18 cellular contexts compared by ENCODE assay signal in the genomic region with DNA sequence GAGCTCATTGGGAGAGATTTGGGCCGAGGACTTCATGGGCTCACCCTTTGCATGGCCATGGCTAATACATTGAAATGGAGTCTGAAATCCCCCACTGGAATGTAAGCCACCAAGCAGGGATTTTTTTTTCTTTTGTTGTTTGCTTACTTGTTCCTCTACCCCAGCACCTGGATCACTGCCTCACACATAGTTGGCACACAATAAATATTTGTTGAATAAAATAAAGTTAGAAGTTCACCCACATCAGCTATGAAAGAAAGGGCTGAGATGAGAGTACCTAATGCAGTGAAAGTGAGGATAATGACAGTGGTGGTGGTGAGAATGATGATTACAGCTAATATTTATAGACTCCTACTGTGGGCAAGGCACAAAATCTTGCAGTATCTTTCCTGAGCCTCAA.
DNase-seq lines count a peak whose midpoint lies in the region; ATAC-seq, FAIRE-seq and TF ChIP-seq lines count a peak whose summit lies in the region.
"Had no signal": no experiment of that assay in that cellular context is flagged by ENCODE, and none has a peak within 500 bp of the region (broad histone marks: within the 10 kb centered on the region; RNA-seq: fewer than 3 reads in every experiment).

No MANE protein-coding gene starts in this region.

- no peak overlapping the region for H3K4ac ChIP-seq in H1 (replicated peaks; ENCODE audit: insufficient read length, low read depth, low read length)

- no peak overlapping the region for H2BK15ac ChIP-seq in H1 (ENCODE audit: low read length)

- H3K79me2 ChIP-seq in GM23338 (replicated peaks; ENCODE audit: insufficient read depth): no peaks in the 10 kb centered on the region
- H3K79me2 ChIP-seq in H1 (ENCODE audit: control insufficient read depth in 1 of 2, insufficient read depth in 2 of 2, low read length in 2 of 2): no peaks in the 10 kb centered on the region
- H3K79me2 ChIP-seq in neural cell (replicated peaks; ENCODE audit: insufficient read depth, low read length): no peaks in the 10 kb centered on the region

- H3K56ac ChIP-seq in H1 (replicated peaks; ENCODE audit: insufficient read length, low read depth, low read length): no peak overlapping the region

- ATAC-seq in A549: no peak
- ATAC-seq in GM23338: no peak
- ATAC-seq in HG02623 (IDR thresholded peaks at IDR 0.05; ENCODE audit: unreplicated experiment): no peak
- ATAC-seq: CD8-positive, alpha-beta T cell; HCT116 had no signal

- no peak overlapping the region for H4K5ac ChIP-seq in H1 (ENCODE audit: insufficient read length, low read depth, low read length)

- 50% methylated on average over 1 of the region's 1 CpG for WGBS in A549 (ENCODE audit: missing lambda C conversion rate)
- WGBS in H1 (ENCODE audit: extremely low coverage in 1 of 2, insufficient coverage in 1 of 2, insufficient read length in 1 of 2, insufficient replicate concordance in 2 of 2, low coverage in 1 of 2, low lambda C conversion rate in 2 of 2, missing lambda C conversion rate in 1 of 2), 2 experiments: 88% methylated on average over 1 of the region's 1 CpG; no CpG with 5 or more reads in 1 of the 2 experiments

- H3K4me2 ChIP-seq in A549: peak overlapping the region; percentile 84
- peak overlapping the region; percentile 35; the same call in 1 of the 2 replicates for H3K4me2 ChIP-seq in GM23338
- H3K4me2 ChIP-seq in H1 (ENCODE audit: insufficient read depth in 1 of 2, low read depth in 2 of 2, low read length in 2 of 2): no peak overlapping the region
- no peak overlapping the region for H3K4me2 ChIP-seq in neural cell (ENCODE audit: low read length)

- POLR2A ChIA-PET in A549 (lab: Yijun Ruan, JAX) (no interaction called here), H1 (lab: Charles Lee; ENCODE audit: partially characterized antibody) (no interaction called here)

- H3K9me3 ChIP-seq in A549 (no peaks in the 10 kb centered on the region), H1 (ENCODE audit: insufficient read depth in 2 of 2, low read depth in 1 of 2, low read length in 1 of 2) (no peaks in the 10 kb centered on the region), neural cell (ENCODE audit: low read length) (no peaks in the 10 kb centered on the region), ascending aorta (no peaks in the 10 kb centered on the region)
- H3K9me3 ChIP-seq: Caco-2 had no signal

- no peak overlapping the region for H3K14ac ChIP-seq in H1 (ENCODE audit: insufficient read length)

- no peak overlapping the region for H2BK5ac ChIP-seq in H1 (ENCODE audit: low read depth, low read length)

- intact Hi-C loops in ascending aorta (cut with DNase I): no loop called here

- H2AK5ac ChIP-seq in H1 (ENCODE audit: low read depth, low read length): no peak overlapping the region

- no peaks in the 10 kb centered on the region for H3K36me3 Mint-ChIP-seq in GM23338 (ENCODE audit: low read depth)
- H3K36me3 Mint-ChIP-seq: CD4-positive, CD25-positive, alpha-beta regulatory T cell; CD8-positive, alpha-beta T cell had no signal

- H4K20me1 ChIP-seq in GM23338 (replicated peaks; ENCODE audit: insufficient read depth) (no peaks in the 10 kb centered on the region), H1 (replicated peaks in 1 of 2; ENCODE audit: control insufficient read depth in 1 of 2, insufficient read depth in 2 of 2, low read length in 2 of 2) (no peaks in the 10 kb centered on the region), neural cell (ENCODE audit: insufficient read depth) (no peaks in the 10 kb centered on the region)

- 0 out of 2 replicates have a peak overlapping the region, but pooled peaks have one; percentile 75 for H2BK12ac ChIP-seq in H1 (ENCODE audit: low read depth, low read length)

- H2AFZ ChIP-seq in GM23338: peak overlapping the region; percentile 53; the same call in 1 of the 2 replicates
- H2AFZ ChIP-seq in H1 (ENCODE audit: low read length): peak overlapping the region; percentile 8; the same call in 1 of the 2 replicates
- no peak overlapping the region for H2AFZ ChIP-seq in neural cell (ENCODE audit: low read depth, low read length)

- peak overlapping the region; percentile 26 for H2BK120ac ChIP-seq in H1 (replicated peaks; ENCODE audit: low read depth, low read length)

- TF ChIP-seq RAD21 in A549 (conservative IDR thresholded peaks at IDR 0.05 in 1 of 2, IDR thresholded peaks at IDR 0.05 in 1 of 2) (no peak), H1 (IDR thresholded peaks at IDR 0.05 in 1 of 2, conservative IDR thresholded peaks at IDR 0.05 in 1 of 2; ENCODE audit: low read depth in 2 of 2, low read length in 2 of 2) (no peak), neural cell (conservative IDR thresholded peaks at IDR 0.05) (no peak)

- no peak overlapping the region for H3K9ac ChIP-seq in H1 (replicated peaks in 1 of 4; ENCODE audit: extremely low read depth in 1 of 4, low read depth in 3 of 4, low read length in 3 of 4)
- H3K9ac ChIP-seq in neural cell (ENCODE audit: low read length): no peak overlapping the region

- no peak overlapping the region for H4K91ac ChIP-seq in H1 (replicated peaks; ENCODE audit: insufficient read length, low read length)

- H3K36me3 ChIP-seq in GM23338 (ENCODE audit: insufficient read depth) (no peaks in the 10 kb centered on the region), H1 (ENCODE audit: control insufficient read depth in 2 of 4, insufficient read depth in 4 of 4, low read length in 3 of 4) (no peaks in the 10 kb centered on the region), neural cell (ENCODE audit: insufficient read depth, low read length) (no peaks in the 10 kb centered on the region), ascending aorta (no peaks in the 10 kb centered on the region)

- no peak overlapping the region for H3K23ac ChIP-seq in H1 (ENCODE audit: insufficient read length)

- no peak overlapping the region for H2BK20ac ChIP-seq in H1 (ENCODE audit: low read length)

- no peaks in the 10 kb centered on the region for H3K9me3 Mint-ChIP-seq in GM23338
- H3K9me3 Mint-ChIP-seq: CD4-positive, CD25-positive, alpha-beta regulatory T cell; CD8-positive, alpha-beta T cell; H9 had no signal

- H3K4me3 Mint-ChIP-seq in GM23338: no peak overlapping the region
- H3K4me3 Mint-ChIP-seq: CD4-positive, CD25-positive, alpha-beta regulatory T cell; CD8-positive, alpha-beta T cell; H9 had no signal

- no peak overlapping the region for H3K18ac ChIP-seq in H1 (ENCODE audit: extremely low read depth, low read length)

- TF ChIP-seq EP300 in A549 (IDR thresholded peaks at IDR 0.05) (no peak), H1 (IDR thresholded peaks at IDR 0.05; ENCODE audit: borderline replicate concordance in 1 of 2, low read depth in 2 of 2, low read length in 2 of 2) (no peak), neural cell (conservative IDR thresholded peaks at IDR 0.05; ENCODE audit: poor library complexity, severe bottlenecking) (no peak)

- DNase-seq in A549 (ENCODE audit: low read depth in 1 of 2, low spot score in 1 of 2): no peak
- DNase-seq in GM23338 (ENCODE audit: low spot score): no peak
- no peak for DNase-seq in H1 (ENCODE audit: low read depth in 1 of 2, low spot score in 2 of 2)
- no peak for DNase-seq in ascending aorta (ENCODE audit: low spot score in 2 of 2)
- no peak for DNase-seq in Kasumi-1 (lab: John Stamatoyannopoulos, UW)
- DNase-seq: 8988T; Caco-2; CD4-positive, CD25-positive, alpha-beta regulatory T cell; CD8-positive, alpha-beta T cell; DMS153; DND-41; H9 had no signal

- no peaks in the 10 kb centered on the region for H3K27me3 Mint-ChIP-seq in GM23338 (ENCODE audit: insufficient read depth, low read depth, poor library complexity)
- H3K27me3 Mint-ChIP-seq: CD4-positive, CD25-positive, alpha-beta regulatory T cell had no signal

- H3F3A ChIP-seq in GM23338 (replicated peaks; ENCODE audit: low read depth) (no peaks in the 10 kb centered on the region), neural cell (ENCODE audit: insufficient read depth, low read length, poor library complexity, severe bottlenecking) (no peaks in the 10 kb centered on the region)

- H3K79me1 ChIP-seq in H1 (ENCODE audit: low read depth, low read length): no peaks in the 10 kb centered on the region

- H3K27ac ChIP-seq in A549 (peak overlapping the region; percentile 83 to 96), GM23338 (ENCODE audit: low read depth) (no peak overlapping the region), H1 (ENCODE audit: low read depth, low read length) (no peak overlapping the region), neural cell (ENCODE audit: low read length) (peak overlapping the region; percentile 54), ascending aorta (no peak overlapping the region)
- H3K27ac ChIP-seq: C4-2B had no signal

- H3K27ac Mint-ChIP-seq in GM23338: peak overlapping the region; percentile 6
- H3K27ac Mint-ChIP-seq: CD4-positive, CD25-positive, alpha-beta regulatory T cell; CD8-positive, alpha-beta T cell; H9 had no signal

- FAIRE-seq in A549 (lab: Jason Lieb, UNC): no peak
- no peak for FAIRE-seq in H1 (lab: Jason Lieb, UNC)
- FAIRE-seq: G401.6, GM12892 had no signal

- no peaks in the 10 kb centered on the region for H3K23me2 ChIP-seq in H1 (ENCODE audit: low read depth, low read length)

- no peak overlapping the region for H4K8ac ChIP-seq in H1 (ENCODE audit: extremely low read depth, insufficient read depth, low read length)

- no peak overlapping the region for H3K4me3 ChIP-seq in A549
- no peak overlapping the region for H3K4me3 ChIP-seq in GM23338
- no peak overlapping the region for H3K4me3 ChIP-seq in H1 (ENCODE audit: extremely low read depth in 1 of 4, insufficient read depth in 2 of 4, low read depth in 3 of 4, low read length in 4 of 4)
- peak overlapping the region; percentile 21 for H3K4me3 ChIP-seq in neural cell (ENCODE audit: low read length)
- no peak overlapping the region for H3K4me3 ChIP-seq in ascending aorta

- H3K9me2 ChIP-seq in GM23338 (ENCODE audit: insufficient read depth): peaks cover 4% of the 10 kb centered on the region; the same call in 1 of the 2 replicates
- no peaks in the 10 kb centered on the region for H3K9me2 ChIP-seq in neural cell (ENCODE audit: insufficient read depth, low read length)

- H3K4me1 Mint-ChIP-seq in GM23338: peaks cover 34% of the 10 kb centered on the region
- H3K4me1 Mint-ChIP-seq: CD4-positive, CD25-positive, alpha-beta regulatory T cell had no signal

- H3K27me3 ChIP-seq in GM23338 (ENCODE audit: insufficient read depth) (no peaks in the 10 kb centered on the region), H1 (replicated peaks in 1 of 4; ENCODE audit: control insufficient read depth in 3 of 4, extremely low read depth in 1 of 4, insufficient read depth in 3 of 4, low read length in 3 of 4) (no peaks in the 10 kb centered on the region), neural cell (ENCODE audit: insufficient read depth, low read depth, low read length) (no peaks in the 10 kb centered on the region), ascending aorta (no peaks in the 10 kb centered on the region)

- CTCF ChIA-PET in A549 (lab: Yijun Ruan, JAX) (interaction anchor here (1.0 to 4.6 kb wide), 4 partner anchors 11 to 123 kb away, joined by 3 to 32 read pairs (median 4); no protein-coding TSS in a partner anchor), H1 (lab: Charles Lee; ENCODE audit: partially characterized antibody) (interaction anchor here (1.0 to 1.3 kb wide), 3 partner anchors 13 to 773 kb away, joined by 3 to 5 read pairs (median 4); no protein-coding TSS in a partner anchor)

- TF ChIP-seq CTCF in A549 (IDR thresholded peaks at IDR 0.05): no peak
- no peak for TF ChIP-seq CTCF in GM23338 (conservative IDR thresholded peaks at IDR 0.05; ENCODE audit: low read depth in 2 of 2)
- no peak for TF ChIP-seq CTCF in H1 (IDR thresholded peaks at IDR 0.05; ENCODE audit: control extremely low read depth in 1 of 3, insufficient read depth in 1 of 3, low read depth in 1 of 3, low read length in 3 of 3)
- no peak for TF ChIP-seq CTCF in neural cell (IDR thresholded peaks at IDR 0.05; ENCODE audit: poor library complexity, severe bottlenecking)
- TF ChIP-seq CTCF in ascending aorta (IDR thresholded peaks at IDR 0.05): no peak

- no peak for TF ChIP-seq POLR2A in A549 (IDR thresholded peaks at IDR 0.05; ENCODE audit: low read length)
- TF ChIP-seq POLR2A in H1 (IDR thresholded peaks at IDR 0.05; ENCODE audit: control extremely low read depth in 1 of 2, low read depth in 2 of 2, low read length in 2 of 2): no peak

- peaks cover 61% of the 10 kb centered on the region for H3K4me1 ChIP-seq in A549
- peaks cover 37% of the 10 kb centered on the region for H3K4me1 ChIP-seq in GM23338 (ENCODE audit: insufficient read depth)
- H3K4me1 ChIP-seq in H1 (replicated peaks in 1 of 4; ENCODE audit: control insufficient read depth in 3 of 4, insufficient read depth in 4 of 4, low read length in 3 of 4): peaks cover 0 to 11% (median under 1%) of the 10 kb centered on the region in 4 experiments; a peak in 2 of 7 replicates
- H3K4me1 ChIP-seq in ascending aorta: peaks cover 0 to 2% of the 10 kb centered on the region in 2 donors
- H3K4me1 ChIP-seq: Caco-2 had no signal

Comparison
In these comparisons a context has a peak if more than half of its experiments do, and no peak if none do; other contexts are left out.
1. H3K27ac ChIP-seq: peak in A549 (2 of 2) and neural cell (single experiment); none in GM23338 (single experiment), H1 (single experiment) and ascending aorta (0 of 2).
2. H3K4me2 ChIP-seq: peak in A549 (single experiment) and GM23338 (single experiment); none in H1 (0 of 2) and neural cell (single experiment).